Comparison of ENCODE assay signal across 8 cellular contexts in the genomic region with DNA sequence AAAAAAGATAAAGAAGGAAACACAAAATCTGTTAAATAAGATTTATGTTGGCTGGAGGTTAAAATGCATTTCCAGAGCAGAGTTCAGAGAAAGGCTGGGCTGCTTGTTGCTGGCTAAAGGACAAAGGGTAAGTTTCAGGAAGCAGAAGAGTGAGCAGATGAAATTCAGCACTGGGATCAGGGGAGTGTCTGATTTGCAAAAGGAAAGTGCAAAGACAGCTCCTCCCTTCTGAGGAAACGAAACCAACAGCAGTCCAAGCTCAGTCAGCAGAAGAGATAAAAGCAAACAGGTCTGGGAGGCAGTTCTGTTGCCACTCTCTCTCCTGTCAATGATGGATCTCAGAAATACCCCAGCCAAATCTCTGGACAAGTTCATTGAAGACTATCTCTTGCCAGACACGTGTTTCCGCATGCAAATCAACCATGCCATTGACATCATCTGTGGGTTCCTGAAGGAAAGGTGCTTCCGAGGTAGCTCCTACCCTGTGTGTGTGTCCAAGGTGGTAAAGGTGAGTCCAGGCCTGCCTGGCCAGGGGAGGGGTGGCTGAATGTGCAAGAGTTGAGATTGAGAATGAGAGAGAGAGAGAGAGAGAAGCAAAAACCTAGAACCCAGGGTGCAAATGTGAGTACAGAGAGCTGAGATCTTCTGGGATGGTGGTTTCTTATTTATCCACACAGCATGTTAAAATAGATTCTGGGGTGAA. TPM values are rescaled to one million over a fixed set of nuclear protein-coding genes. Genes with fewer than 3 reads are reported as not detected.
DNase-seq lines count a peak whose midpoint lies in the region; ATAC-seq and TF ChIP-seq lines count a peak whose summit lies in the region.

OAS1 (plus strand) TSS at position 251 of the 703 bp plus-strand sequence; CDS start at position 329, 78 bp downstream.

- ATAC-seq in GM18508 (IDR thresholded peaks at IDR 0.05; ENCODE audit: insufficient read depth, unreplicated experiment): peak; percentile 38
- ATAC-seq in HG02938 (IDR thresholded peaks at IDR 0.05; ENCODE audit: unreplicated experiment): peak; percentile 76

- H3K9me3 ChIP-seq in cardiac muscle cell (ENCODE audit: low read depth): no peaks in the 10 kb centered on the region

- H3K27ac ChIP-seq in cardiac muscle cell: no peak within 1 kb of the TSS

- no peaks in the 10 kb centered on the region for H3K27me3 ChIP-seq in cardiac muscle cell

- no peaks in the 10 kb centered on the region for H3K36me3 ChIP-seq in cardiac muscle cell

- H3K4me1 ChIP-seq in cardiac muscle cell (ENCODE audit: low read depth): peaks cover 4% of the 10 kb centered on the region

- peak; percentile 17 for DNase-seq in AG10803 (ENCODE audit: low read depth)
- peak; percentile 52 for DNase-seq in NCI-H226
- peak; percentile 10 for DNase-seq in activated effector memory CD4-positive, alpha-beta T cell treated with Interleukin-2 at 50 U/mL for 16 hours
- DNase-seq in cardiac muscle cell (ENCODE audit: low read depth in 1 of 2, low spot score in 1 of 2): peak; percentile 46 to 78
- DNase-seq in putamen (ENCODE audit: low spot score): peak; percentile 37
- no peak for DNase-seq in OCI-M2 (lab: John Stamatoyannopoulos, UW; ENCODE audit: unreplicated experiment)

- peak within 1 kb of the TSS; percentile 25 for H3K4me3 ChIP-seq in AG10803 (ENCODE audit: low read length)
- H3K4me3 ChIP-seq in cardiac muscle cell: no peak within 1 kb of the TSS

- TF ChIP-seq CTCF in AG10803 (conservative IDR thresholded peaks at IDR 0.05; ENCODE audit: low read length): no peak
- no peak for TF ChIP-seq CTCF in cardiac muscle cell (IDR thresholded peaks at IDR 0.05; ENCODE audit: low read depth, low read length)

RNA-seq across cellular contexts. Expression of gene OAS1, which starts in this region (rescaled TPM):
- total RNA-seq in cardiac muscle cell: not detected in 2 replicates
- polyA plus RNA-seq in cardiac muscle cell: not detected in 2 replicates

Comparison
In these comparisons a context has a peak if more than half of its experiments do, and no peak if none do; other contexts are left out.
1. Peak in DNase-seq in cardiac muscle cell; RNA of the gene not detected or under 1 TPM.